ENCODE assay signal across 1 cellular context in genomic region chr3:32959370-32959769, GRCh38.
TF ChIP-seq lines count a peak whose summit lies in the region.

No MANE protein-coding gene starts in this region.

TF ChIP-seq in WTC11, 78 proteins besides CTCF, POLR2A, EP300 and RAD21 (continued from another document):
- no peak for TF ChIP-seq ZNF532 (CRISPR knock-in tag; IDR thresholded peaks at IDR 0.05; ENCODE audit: borderline replicate concordance)
- no peak for TF ChIP-seq STAT6 (CRISPR knock-in tag; conservative IDR thresholded peaks at IDR 0.05; ENCODE audit: low read depth)
- TF ChIP-seq TEAD4 (CRISPR knock-in tag; IDR thresholded peaks at IDR 0.05) = no peak
- no peak for TF ChIP-seq PREB (CRISPR knock-in tag; IDR thresholded peaks at IDR 0.05; ENCODE audit: borderline replicate concordance)
- no peak for TF ChIP-seq JUN (CRISPR knock-in tag; IDR thresholded peaks at IDR 0.05)
- TF ChIP-seq, protein P1, sequence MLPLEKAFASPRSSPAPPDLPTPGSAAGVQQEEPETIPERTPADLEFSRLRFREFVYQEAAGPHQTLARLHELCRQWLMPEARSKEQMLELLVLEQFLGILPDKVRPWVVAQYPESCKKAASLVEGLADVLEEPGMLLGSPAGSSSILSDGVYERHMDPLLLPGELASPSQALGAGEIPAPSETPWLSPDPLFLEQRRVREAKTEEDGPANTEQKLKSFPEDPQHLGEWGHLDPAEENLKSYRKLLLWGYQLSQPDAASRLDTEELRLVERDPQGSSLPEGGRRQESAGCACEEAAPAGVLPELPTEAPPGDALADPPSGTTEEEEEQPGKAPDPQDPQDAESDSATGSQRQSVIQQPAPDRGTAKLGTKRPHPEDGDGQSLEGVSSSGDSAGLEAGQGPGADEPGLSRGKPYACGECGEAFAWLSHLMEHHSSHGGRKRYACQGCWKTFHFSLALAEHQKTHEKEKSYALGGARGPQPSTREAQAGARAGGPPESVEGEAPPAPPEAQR (CRISPR knock-in tag; IDR thresholded peaks at IDR 0.05) = no peak
- no peak for TF ChIP-seq NFYB (CRISPR knock-in tag; conservative IDR thresholded peaks at IDR 0.05; ENCODE audit: low read depth)
